Comparison of ENCODE assay signal across 7 cellular contexts in the genomic region with DNA sequence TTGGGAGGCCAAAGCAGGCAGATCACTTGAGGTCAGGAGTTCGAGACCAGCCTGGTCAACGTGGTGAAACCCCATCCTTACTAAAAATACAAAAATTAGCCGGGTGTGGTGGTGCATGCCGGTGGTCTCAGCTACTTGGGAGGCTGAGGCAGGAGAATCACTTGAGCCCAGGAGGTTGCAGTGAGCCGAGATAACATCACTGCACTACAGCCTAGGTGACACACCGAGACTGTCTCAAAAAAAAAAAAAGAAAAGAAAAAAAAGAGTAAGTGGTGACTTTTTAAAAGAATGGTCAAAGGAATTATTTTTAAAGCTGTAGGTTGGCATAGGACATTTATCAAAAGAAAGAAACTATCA.
A peak's percentile ranks its signal among the peaks of the same experiment; 100 is the strongest.
DNase-seq lines count a peak whose midpoint lies in the region; ATAC-seq and TF ChIP-seq lines count a peak whose summit lies in the region.
"Not testable (repeated sequence)": the region's sequence is repeated elsewhere in the genome, so short reads cannot be mapped to it uniquely, and the experiment has no call there.

No MANE protein-coding gene starts in this region.

- not testable (repeated sequence) for H3K9me3 ChIP-seq in CD8-positive, alpha-beta memory T cell (ENCODE audit: low read length); PC-3 (ENCODE audit: low read length)

- H3K27me3 Mint-ChIP-seq in CD8-positive, alpha-beta memory T cell; activated CD4-positive, alpha-beta memory T cell treated with anti-CD3 and anti-CD28 coated beads, Interleukin-2, amount 10 ng/mL, durations not matched to agents 7 days and 5 days; activated naive CD8-positive, alpha-beta T cell; effector memory CD8-positive, alpha-beta T cell; naive B cell; stimulated activated naive B cell treated with anti-CD40 and anti-IgM and Interleukin-4, amounts not matched to agents 10 μg/mL and 1 μg/mL and 100 μg/mL, for 72 hours: not testable (repeated sequence)

- not testable (repeated sequence) for H3K36me3 ChIP-seq in CD8-positive, alpha-beta memory T cell (ENCODE audit: insufficient read depth, low read length)
- H3K36me3 ChIP-seq in PC-3 (ENCODE audit: low read depth, low read length), result peaks cover 21% of the 10 kb centered on the region

- H3K9me2 ChIP-seq in PC-3 (replicated peaks; ENCODE audit: low read length), result not testable (repeated sequence)

- not testable (repeated sequence) for DNase-seq in CD8-positive, alpha-beta memory T cell; PC-3; activated CD4-positive, alpha-beta memory T cell treated with anti-CD3 and anti-CD28 coated beads, Interleukin-2, amount 10 ng/mL, durations not matched to agents 7 days and 5 days; effector memory CD8-positive, alpha-beta T cell; naive B cell; stimulated activated naive B cell treated with anti-CD40 and anti-IgM and Interleukin-4, amounts not matched to agents 10 μg/mL and 1 μg/mL and 100 μg/mL, for 72 hours

- ATAC-seq in PC-3; effector memory CD8-positive, alpha-beta T cell (replicated peaks); naive B cell (ENCODE audit: low read depth in 2 of 2); stimulated activated naive B cell treated with anti-CD40 and anti-IgM and Interleukin-4, amounts not matched to agents 10 μg/mL and 1 μg/mL and 100 μg/mL, for 72 hours (replicated peaks): not testable (repeated sequence)

- not testable (repeated sequence) for H3K9me3 Mint-ChIP-seq in CD8-positive, alpha-beta memory T cell; activated CD4-positive, alpha-beta memory T cell treated with anti-CD3 and anti-CD28 coated beads, Interleukin-2, amount 10 ng/mL, durations not matched to agents 7 days and 5 days; activated naive CD8-positive, alpha-beta T cell (ENCODE audit: low read depth); effector memory CD8-positive, alpha-beta T cell; naive B cell; stimulated activated naive B cell treated with anti-CD40 and anti-IgM and Interleukin-4, amounts not matched to agents 10 μg/mL and 1 μg/mL and 100 μg/mL, for 72 hours

- POLR2A ChIA-PET in CD8-positive, alpha-beta memory T cell (lab: Charles Lee), result interaction anchor here (0.6 to 2.1 kb wide), 6 partner anchors 9 to 249 kb away, joined by 3 to 10 read pairs (median 6); partner anchors contain the start of genes CDNF, HSPA14 and MSANTD7
- POLR2A ChIA-PET in PC-3 (lab: Charles Lee; ENCODE audit: unreplicated experiment), result interaction anchor here (0.6 to 1.0 kb wide), 2 partner anchors 34 to 82 kb away, joined by 4 to 5 read pairs; no protein-coding TSS in a partner anchor
- POLR2A ChIA-PET in activated CD4-positive, alpha-beta memory T cell treated with anti-CD3 and anti-CD28 coated beads, Interleukin-2, amount 10 ng/mL, durations not matched to agents 7 days and 5 days (lab: Charles Lee), result interaction anchor here (0.8 to 10.1 kb wide), 15 partner anchors 9 to 290 kb away, joined by 3 to 149 read pairs (median 9); partner anchors contain the start of genes CDNF, HSPA14, MSANTD7 and SUV39H2

- TF ChIP-seq CTCF in PC-3 (conservative IDR thresholded peaks at IDR 0.05; ENCODE audit: low read depth, low read length), result not testable (repeated sequence)

- H3K27me3 ChIP-seq in CD8-positive, alpha-beta memory T cell (ENCODE audit: insufficient read depth, low read length, poor library complexity, severe bottlenecking); PC-3 (ENCODE audit: low read length): not testable (repeated sequence)

- peaks cover 83 to 98% (median 96%) of the 10 kb centered on the region in 3 donors for H3K4me1 Mint-ChIP-seq in CD8-positive, alpha-beta memory T cell
- peaks cover 91% of the 10 kb centered on the region for H3K4me1 Mint-ChIP-seq in activated CD4-positive, alpha-beta memory T cell treated with anti-CD3 and anti-CD28 coated beads, Interleukin-2, amount 10 ng/mL, durations not matched to agents 7 days and 5 days
- peaks cover 86% of the 10 kb centered on the region for H3K4me1 Mint-ChIP-seq in activated naive CD8-positive, alpha-beta T cell (ENCODE audit: low read depth)
- peaks cover 62 to 79% of the 10 kb centered on the region in 2 donors for H3K4me1 Mint-ChIP-seq in effector memory CD8-positive, alpha-beta T cell (ENCODE audit: low read depth in 2 of 2)
- H3K4me1 Mint-ChIP-seq in naive B cell, result peaks cover 63 to 84% (median 73%) of the 10 kb centered on the region in 3 donors
- peaks cover 48 to 77% of the 10 kb centered on the region in 2 donors for H3K4me1 Mint-ChIP-seq in stimulated activated naive B cell treated with anti-CD40 and anti-IgM and Interleukin-4, amounts not matched to agents 10 μg/mL and 1 μg/mL and 100 μg/mL, for 72 hours

- H3K36me3 Mint-ChIP-seq in CD8-positive, alpha-beta memory T cell, result peaks cover 0 to 39% (median 12%) of the 10 kb centered on the region in 3 donors
- H3K36me3 Mint-ChIP-seq in activated CD4-positive, alpha-beta memory T cell treated with anti-CD3 and anti-CD28 coated beads, Interleukin-2, amount 10 ng/mL, durations not matched to agents 7 days and 5 days (ENCODE audit: low read depth), result peaks cover 76% of the 10 kb centered on the region
- H3K36me3 Mint-ChIP-seq in activated naive CD8-positive, alpha-beta T cell, result not testable (repeated sequence)
- peaks cover 83% of the 10 kb centered on the region for H3K36me3 Mint-ChIP-seq in effector memory CD8-positive, alpha-beta T cell (ENCODE audit: insufficient read depth)
- peaks cover 0 to 16% of the 10 kb centered on the region in 2 donors for H3K36me3 Mint-ChIP-seq in naive B cell
- peaks cover 20 to 23% of the 10 kb centered on the region in 2 donors for H3K36me3 Mint-ChIP-seq in stimulated activated naive B cell treated with anti-CD40 and anti-IgM and Interleukin-4, amounts not matched to agents 10 μg/mL and 1 μg/mL and 100 μg/mL, for 72 hours

- H3K4me3 ChIP-seq in CD8-positive, alpha-beta memory T cell (ENCODE audit: low read length), result peak overlapping the region; percentile 38
- not testable (repeated sequence) for H3K4me3 ChIP-seq in PC-3 (ENCODE audit: low read length)

- not testable (repeated sequence) for H4K20me1 ChIP-seq in PC-3 (ENCODE audit: low read length)

- not testable (repeated sequence) for H2AFZ ChIP-seq in PC-3 (ENCODE audit: low read length)

- H3K9ac ChIP-seq in PC-3 (ENCODE audit: low read length), result peak overlapping the region; percentile 83

- H3K4me1 ChIP-seq in CD8-positive, alpha-beta memory T cell (ENCODE audit: insufficient read depth, low read length), result peaks cover 77% of the 10 kb centered on the region
- peaks cover 70% of the 10 kb centered on the region for H3K4me1 ChIP-seq in PC-3 (ENCODE audit: insufficient read depth, low read length)

- BruUV-seq in PC-3 (replicated peaks; lab: Mats Ljungman, UMichigan), result not testable (repeated sequence)

- H3K27ac ChIP-seq in CD8-positive, alpha-beta memory T cell (ENCODE audit: low read depth, low read length), result peak overlapping the region; percentile 78
- H3K27ac ChIP-seq in PC-3 (ENCODE audit: low read length), result peak overlapping the region; percentile 98

- H3F3A ChIP-seq in PC-3 (ENCODE audit: low read length, unreplicated experiment), result not testable (repeated sequence)

- CTCF ChIA-PET in CD8-positive, alpha-beta memory T cell (lab: Charles Lee), result interaction anchor here (0.6 to 3.0 kb wide), 9 partner anchors 9 to 234 kb away, joined by 3 to 17 read pairs (median 5); no protein-coding TSS in a partner anchor
- CTCF ChIA-PET in PC-3 (lab: Charles Lee), result not testable (repeated sequence)
- CTCF ChIA-PET in activated CD4-positive, alpha-beta memory T cell treated with anti-CD3 and anti-CD28 coated beads, Interleukin-2, amount 10 ng/mL, durations not matched to agents 7 days and 5 days (lab: Charles Lee), result interaction anchor here (0.9 to 1.7 kb wide), 7 partner anchors 10 to 372 kb away, joined by 3 to 5 read pairs (median 3); partner anchors contain the start of gene SUV39H2

- peak overlapping the region; percentile 94 to 100 (median 98) for H3K27ac Mint-ChIP-seq in CD8-positive, alpha-beta memory T cell
- peak overlapping the region; percentile 96 for H3K27ac Mint-ChIP-seq in activated CD4-positive, alpha-beta memory T cell treated with anti-CD3 and anti-CD28 coated beads, Interleukin-2, amount 10 ng/mL, durations not matched to agents 7 days and 5 days
- H3K27ac Mint-ChIP-seq in activated naive CD8-positive, alpha-beta T cell, result peak overlapping the region; percentile 98
- H3K27ac Mint-ChIP-seq in effector memory CD8-positive, alpha-beta T cell, result peak overlapping the region; percentile 98 to 99
- peak overlapping the region; percentile 24 to 94 (median 80) for H3K27ac Mint-ChIP-seq in naive B cell
- peak overlapping the region; percentile 95 for H3K27ac Mint-ChIP-seq in stimulated activated naive B cell treated with anti-CD40 and anti-IgM and Interleukin-4, amounts not matched to agents 10 μg/mL and 1 μg/mL and 100 μg/mL, for 72 hours

- peak overlapping the region; percentile 64 for H3K4me2 ChIP-seq in PC-3 (ENCODE audit: low read length)

- intact Hi-C loops in PC-3 (cut with micrococcal nuclease), result loop anchor here (1.0 to 5.0 kb wide), 2 partner anchors 11 to 42 kb away; no protein-coding TSS in a partner anchor

- peak overlapping the region; percentile 72 to 91 (median 82) for H3K4me3 Mint-ChIP-seq in CD8-positive, alpha-beta memory T cell
- peak overlapping the region; percentile 47 for H3K4me3 Mint-ChIP-seq in activated CD4-positive, alpha-beta memory T cell treated with anti-CD3 and anti-CD28 coated beads, Interleukin-2, amount 10 ng/mL, durations not matched to agents 7 days and 5 days
- H3K4me3 Mint-ChIP-seq in activated naive CD8-positive, alpha-beta T cell, result peak overlapping the region; percentile 72
- peak overlapping the region; percentile 80 to 83 for H3K4me3 Mint-ChIP-seq in effector memory CD8-positive, alpha-beta T cell
- H3K4me3 Mint-ChIP-seq in naive B cell, result peak overlapping the region in 5 of 8 donors; percentile 58 to 84 (median 63)
- peak overlapping the region; percentile 65 to 79 for H3K4me3 Mint-ChIP-seq in stimulated activated naive B cell treated with anti-CD40 and anti-IgM and Interleukin-4, amounts not matched to agents 10 μg/mL and 1 μg/mL and 100 μg/mL, for 72 hours

- peaks cover 78% of the 10 kb centered on the region for H3K79me2 ChIP-seq in PC-3 (ENCODE audit: low read length)
